ENCODE assay signal across 7 cellular contexts in genomic region chr1:103239034-103239433, GRCh38.
"Had no signal": no experiment of that assay in that cellular context is flagged by ENCODE, and none has a peak within 500 bp of the region (broad histone marks: within the 10 kb centered on the region; RNA-seq: fewer than 3 reads in every experiment).

No MANE protein-coding gene starts in this region.

- H3K4me3 Mint-ChIP-seq: IgD-negative memory B cell had no signal

- H3K27ac Mint-ChIP-seq: IgD-negative memory B cell had no signal

- H3K27me3 Mint-ChIP-seq: IgD-negative memory B cell had no signal

- FAIRE-seq: HepG2, HTR-8/SVneo, K562 had no signal

- ATAC-seq: HepG2, K562 had no signal

- H3K4me3 ChIP-seq: K562 had no signal

- DNase-seq: IMR-90, KBM-7 had no signal

- H3K27ac ChIP-seq: HL-60 had no signal

- H3K4me1 Mint-ChIP-seq: IgD-negative memory B cell had no signal

- H3K36me3 Mint-ChIP-seq: IgD-negative memory B cell had no signal
